Comparison of ENCODE assay signal across 20 cellular contexts in the genomic region with DNA sequence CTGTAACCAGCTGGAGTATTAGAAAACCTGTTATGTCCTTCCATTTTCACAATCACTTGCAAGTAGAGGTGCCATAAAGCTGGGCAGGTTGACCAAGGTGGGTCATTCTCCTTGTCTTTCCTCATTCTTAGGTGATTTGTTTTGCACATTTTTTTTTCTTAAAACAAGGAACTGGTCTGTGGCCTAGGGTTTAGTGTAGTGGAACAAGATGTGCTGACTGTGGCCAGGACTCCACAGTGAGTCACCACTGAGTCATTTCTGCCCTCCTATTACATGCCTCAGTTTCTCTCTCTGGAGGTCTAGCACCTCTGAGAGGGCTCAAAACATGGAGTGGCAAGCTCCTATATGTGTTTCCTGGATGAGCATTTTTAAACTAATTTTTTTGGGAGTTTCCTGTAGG.
"Had no signal": no experiment of that assay in that cellular context is flagged by ENCODE, and none has a peak within 500 bp of the region (broad histone marks: within the 10 kb centered on the region; RNA-seq: fewer than 3 reads in every experiment).

No MANE protein-coding gene starts in this region.

- DNase-seq: activated CD4-positive, alpha-beta T cell treated with anti-CD3 and anti-CD28 coated beads, Interleukin-2, amount 50 U/mL, for 1 hour; activated CD4-positive, CD25-positive, alpha-beta regulatory T cell treated with anti-CD3 and anti-CD28 coated beads, Interleukin-2, amount 50 U/mL, for 72 hours; activated CD8-positive, alpha-beta memory T cell treated with anti-CD3 and anti-CD28 coated beads for 24 hours; activated CD8-positive, alpha-beta memory T cell treated with anti-CD3 and anti-CD28 coated beads, Interleukin-2, amount 50 U/mL, for 48 hours; activated effector memory CD4-positive, alpha-beta T cell treated with anti-CD3 and anti-CD28 coated beads, Interleukin-2, amount 50 U/mL, for 16 hours; activated naive CD4-positive, alpha-beta T cell treated with anti-CD3 and anti-CD28 coated beads, Interleukin-2, amount 50 U/mL, for 16 hours; activated T-cell treated with anti-CD3 and anti-CD28 coated beads, Interleukin-2, amount 50 U/mL, for 48 hours; dermis blood vessel endothelial cell; effector memory CD4-positive, alpha-beta T cell; foreskin keratinocyte; head of caudate nucleus; kidney; left ventricle myocardium inferior; occipital lobe; posterior cingulate gyrus; stimulated activated CD4-positive, alpha-beta T cell treated with anti-CD3 and anti-CD28 coated beads, Interleukin-12 subunit alpha, Interleukin-12 subunit beta, amount 100 ng/mL, for 4 hours; stimulated activated CD4-positive, alpha-beta T cell treated with anti-CD3 and anti-CD28 coated beads, Interleukin-2, amount 100 ng/mL, for 24 hours had no signal

- H3K4me1 ChIP-seq: ascending aorta, foreskin keratinocyte, left ventricle myocardium inferior, suprapubic skin had no signal

- ATAC-seq: foreskin keratinocyte had no signal

- FAIRE-seq: endothelial cell of umbilical vein, kidney had no signal

- H3K27ac ChIP-seq: ascending aorta, foreskin keratinocyte, left ventricle myocardium inferior, suprapubic skin had no signal

- H3K36me3 ChIP-seq: ascending aorta, left ventricle myocardium inferior, suprapubic skin had no signal

- H3K4me3 ChIP-seq: ascending aorta, left ventricle myocardium inferior, suprapubic skin had no signal

- H3K27me3 ChIP-seq: ascending aorta, foreskin keratinocyte, suprapubic skin had no signal
